Comparison of ENCODE assay signal across 20 cellular contexts in genomic region chr10:114629824-114630430, GRCh38. TPM values are rescaled to one million over a fixed set of nuclear protein-coding genes. Genes with fewer than 3 reads are reported as not detected.
DNase-seq lines count a peak whose midpoint lies in the region; ATAC-seq and TF ChIP-seq lines count a peak whose summit lies in the region.
"Had no signal": no experiment of that assay in that cellular context is flagged by ENCODE, and none has a peak within 500 bp of the region (broad histone marks: within the 10 kb centered on the region; RNA-seq: fewer than 3 reads in every experiment).

No MANE protein-coding gene starts in this region.

- TF ChIP-seq CTCF in natural killer cell (IDR thresholded peaks at IDR 0.05), result no peak

- peaks cover 39% of the 10 kb centered on the region for H3K4me1 ChIP-seq in mesodermal cell (ENCODE audit: control insufficient read depth, insufficient read depth, low read length, poor library complexity, severe bottlenecking)

- peaks cover 6% of the 10 kb centered on the region for H3K9me3 ChIP-seq in mesodermal cell (ENCODE audit: control insufficient read depth, low read length)
- H3K9me3 ChIP-seq: upper lobe of right lung had no signal

- no peak for ATAC-seq in natural killer cell
- no peak for ATAC-seq in natural killer cell treated with Interleukin-12 subunit alpha and Interleukin-12 subunit beta and Interleukin-15 and Interleukin-18, amount 100 ng/mL, for 72 hours
- ATAC-seq in Right ventricle myocardium superior (ENCODE audit: poor library complexity), result peak; percentile 58
- ATAC-seq in stimulated activated naive CD8-positive, alpha-beta T cell treated with anti-CD3 and anti-CD28 coated beads, Interleukin-15, amount 100 ng/mL, for 72 hours, result no peak
- ATAC-seq: stimulated activated naive B cell treated with anti-CD40 and anti-IgM and Interleukin-4, amounts not matched to agents 10 μg/mL and 1 μg/mL and 100 μg/mL, for 72 hours; upper lobe of right lung had no signal

- intact Hi-C loops in natural killer cell (cut with micrococcal nuclease) (no loop called here), Right ventricle myocardium superior (cut with DNase I) (loop anchor here (5.0 to 10.0 kb wide), 3 partner anchors 52 to 145 kb away; no protein-coding TSS in a partner anchor)

- H3K36me3 Mint-ChIP-seq in natural killer cell, result no peaks in the 10 kb centered on the region
- H3K36me3 Mint-ChIP-seq in natural killer cell treated with Interleukin-12 subunit alpha and Interleukin-12 subunit beta and Interleukin-15 and Interleukin-18, amount 100 ng/mL, for 72 hours, result peaks cover 4% of the 10 kb centered on the region
- H3K36me3 Mint-ChIP-seq: activated naive CD8-positive, alpha-beta T cell treated with anti-CD3 and anti-CD28 coated beads for 36 hours; stimulated activated naive B cell treated with anti-CD40 and anti-IgM and Interleukin-4, amounts not matched to agents 10 μg/mL and 1 μg/mL and 100 μg/mL, for 72 hours had no signal

- peak overlapping the region; percentile 65 for H3K4me3 ChIP-seq in mesodermal cell (ENCODE audit: extremely low read depth, insufficient read depth, low read length, poor library complexity, severe bottlenecking)

- in situ Hi-C loops in KBM-7 (cut with MboI; ENCODE audit: low pct_unique_long_range_greater_than_20kb, low sequenced_read_pairs), result no loop called here

- peak overlapping the region; percentile 88 for H3K4me3 Mint-ChIP-seq in natural killer cell
- H3K4me3 Mint-ChIP-seq in natural killer cell treated with Interleukin-12 subunit alpha and Interleukin-12 subunit beta and Interleukin-15 and Interleukin-18, amount 100 ng/mL, for 72 hours, result no peak overlapping the region
- no peak overlapping the region for H3K4me3 Mint-ChIP-seq in stimulated activated naive CD8-positive, alpha-beta T cell treated with anti-CD3 and anti-CD28 coated beads, Interleukin-15, amount 100 ng/mL, for 72 hours
- H3K4me3 Mint-ChIP-seq: activated naive CD8-positive, alpha-beta T cell treated with anti-CD3 and anti-CD28 coated beads for 36 hours; activated T-cell treated with anti-CD3 and anti-CD28 coated beads, Interleukin-2, amount 50 U/mL, for 24 hours; stimulated activated naive B cell treated with anti-CD40 and anti-IgM and Interleukin-4, amounts not matched to agents 10 μg/mL and 1 μg/mL and 100 μg/mL, for 72 hours had no signal

- 100% methylated on average over 2 of the region's 3 CpGs; no CpG with 5 or more reads in 1 of the 2 experiments for WGBS in mesodermal cell (ENCODE audit: insufficient coverage in 2 of 2), 2 experiments

- DNase-seq in natural killer cell, result no peak
- no peak for DNase-seq in natural killer cell treated with Interleukin-12 subunit alpha and Interleukin-12 subunit beta and Interleukin-15 and Interleukin-18, amount 100 ng/mL, for 72 hours (ENCODE audit: low spot score)
- no peak for DNase-seq in Right ventricle myocardium superior
- DNase-seq in mucosa of gallbladder (ENCODE audit: low spot score), result no peak
- no peak for DNase-seq in stimulated activated naive CD8-positive, alpha-beta T cell treated with anti-CD3 and anti-CD28 coated beads, Interleukin-15, amount 100 ng/mL, for 72 hours
- DNase-seq in stimulated activated CD4-positive, alpha-beta T cell treated with anti-CD3 and anti-CD28 coated beads, Interleukin-4, amount 100 ng/mL, for 4 hours, result no peak
- no peak for DNase-seq in KBM-7
- DNase-seq: activated naive CD8-positive, alpha-beta T cell treated with anti-CD3 and anti-CD28 coated beads for 36 hours; activated T-cell treated with anti-CD3 and anti-CD28 coated beads, Interleukin-2, amount 50 U/mL, for 24 hours; central memory CD4-positive, alpha-beta T cell; DMS79 treated with DMSO at 0.1 percent for 48 hours; effector CD8-positive, alpha-beta T cell; mesenchymal stem cell; MG63; NCI-H1694 treated with DMSO at 0.1 percent for 48 hours; NCI-H446; stimulated activated naive B cell treated with anti-CD40 and anti-IgM and Interleukin-4, amounts not matched to agents 10 μg/mL and 1 μg/mL and 100 μg/mL, for 72 hours; upper lobe of right lung had no signal

- H3K27ac Mint-ChIP-seq in natural killer cell, result no peak overlapping the region
- no peak overlapping the region for H3K27ac Mint-ChIP-seq in natural killer cell treated with Interleukin-12 subunit alpha and Interleukin-12 subunit beta and Interleukin-15 and Interleukin-18, amount 100 ng/mL, for 72 hours
- no peak overlapping the region for H3K27ac Mint-ChIP-seq in stimulated activated naive CD8-positive, alpha-beta T cell treated with anti-CD3 and anti-CD28 coated beads, Interleukin-15, amount 100 ng/mL, for 72 hours
- H3K27ac Mint-ChIP-seq: activated naive CD8-positive, alpha-beta T cell treated with anti-CD3 and anti-CD28 coated beads for 36 hours; activated T-cell treated with anti-CD3 and anti-CD28 coated beads, Interleukin-2, amount 50 U/mL, for 24 hours; stimulated activated naive B cell treated with anti-CD40 and anti-IgM and Interleukin-4, amounts not matched to agents 10 μg/mL and 1 μg/mL and 100 μg/mL, for 72 hours had no signal

- H3K4me1 Mint-ChIP-seq in natural killer cell, result peaks cover 19 to 33% of the 10 kb centered on the region in 2 donors
- H3K4me1 Mint-ChIP-seq in natural killer cell treated with Interleukin-12 subunit alpha and Interleukin-12 subunit beta and Interleukin-15 and Interleukin-18, amount 100 ng/mL, for 72 hours (ENCODE audit: low read depth in 2 of 2), result peaks cover 35 to 36% of the 10 kb centered on the region in 2 donors
- peaks cover 42% of the 10 kb centered on the region for H3K4me1 Mint-ChIP-seq in stimulated activated naive CD8-positive, alpha-beta T cell treated with anti-CD3 and anti-CD28 coated beads, Interleukin-15, amount 100 ng/mL, for 72 hours

- no peaks in the 10 kb centered on the region for H3K9me3 Mint-ChIP-seq in natural killer cell
- H3K9me3 Mint-ChIP-seq in natural killer cell treated with Interleukin-12 subunit alpha and Interleukin-12 subunit beta and Interleukin-15 and Interleukin-18, amount 100 ng/mL, for 72 hours, result no peaks in the 10 kb centered on the region
- H3K9me3 Mint-ChIP-seq in stimulated activated naive CD8-positive, alpha-beta T cell treated with anti-CD3 and anti-CD28 coated beads, Interleukin-15, amount 100 ng/mL, for 72 hours, result no peaks in the 10 kb centered on the region
- H3K9me3 Mint-ChIP-seq: activated naive CD8-positive, alpha-beta T cell treated with anti-CD3 and anti-CD28 coated beads for 36 hours; activated T-cell treated with anti-CD3 and anti-CD28 coated beads, Interleukin-2, amount 50 U/mL, for 24 hours had no signal

- no peak overlapping the region for H3K27ac ChIP-seq in mesodermal cell (ENCODE audit: low read depth, low read length, severe bottlenecking)
- H3K27ac ChIP-seq: C4-2B, upper lobe of right lung had no signal

- H3K36me3 ChIP-seq in mesodermal cell (ENCODE audit: control insufficient read depth, insufficient read depth, low read length), result peaks cover 35% of the 10 kb centered on the region
- H3K36me3 ChIP-seq: upper lobe of right lung had no signal

- peaks cover 38 to 55% of the 10 kb centered on the region in 2 donors for H3K27me3 Mint-ChIP-seq in natural killer cell (ENCODE audit: low read depth in 2 of 2)
- H3K27me3 Mint-ChIP-seq in natural killer cell treated with Interleukin-12 subunit alpha and Interleukin-12 subunit beta and Interleukin-15 and Interleukin-18, amount 100 ng/mL, for 72 hours, result peaks cover 43 to 46% of the 10 kb centered on the region in 2 donors
- H3K27me3 Mint-ChIP-seq in stimulated activated naive CD8-positive, alpha-beta T cell treated with anti-CD3 and anti-CD28 coated beads, Interleukin-15, amount 100 ng/mL, for 72 hours, result peaks cover 53% of the 10 kb centered on the region

RNA-seq across cellular contexts. Expression of gene ABLIM1, which starts 28.1 kb away (rescaled TPM):
- 100 to 1,000 TPM in 1 of 3 donors, 10 to 100 TPM in 2; 71.9 to 118 (median 73.5) TPM for total RNA-seq in natural killer cell
- total RNA-seq in natural killer cell treated with Interleukin-12 subunit alpha and Interleukin-12 subunit beta and Interleukin-15 and Interleukin-18, amount 100 ng/mL, for 72 hours, result 10 to 100 TPM in 1 of 2 donors, 1 to 10 TPM in 1; 7.9 to 11.0 TPM
- 772 TPM for total RNA-seq in Right ventricle myocardium superior
- polyA plus RNA-seq in mesodermal cell (2013, experiment 1 of 2), result 23.9 TPM
- polyA plus RNA-seq in mesodermal cell (2013, experiment 2 of 2), result 19.0 TPM
- 103 TPM for total RNA-seq in mucosa of gallbladder
